Comparison of ENCODE assay signal across 1 cellular context in genomic region chr10:983951-984705, GRCh38.
A peak's percentile ranks its signal among the peaks of the same experiment; 100 is the strongest.
TF ChIP-seq lines count a peak whose summit lies in the region.

No MANE protein-coding gene starts in this region.

TF ChIP-seq in HepG2, 621 proteins besides CTCF, POLR2A, EP300 and RAD21 (continues in another document):
- TF ChIP-seq ZNF44 (CRISPR knock-in tag; IDR thresholded peaks at IDR 0.05): no peak
- TF ChIP-seq ZNF605 (CRISPR knock-in tag; IDR thresholded peaks at IDR 0.05): no peak
- TF ChIP-seq GMEB1 (CRISPR knock-in tag; IDR thresholded peaks at IDR 0.05; ENCODE audit: borderline replicate concordance): no peak
- TF ChIP-seq MED13 (CRISPR knock-in tag; IDR thresholded peaks at IDR 0.05): no peak
- TF ChIP-seq ZNF350 (CRISPR knock-in tag; IDR thresholded peaks at IDR 0.05; ENCODE audit: borderline replicate concordance, low read depth): no peak
- TF ChIP-seq GLMP (CRISPR knock-in tag; IDR thresholded peaks at IDR 0.05; ENCODE audit: borderline replicate concordance): no peak
- TF ChIP-seq ZNF143 (CRISPR knock-in tag; IDR thresholded peaks at IDR 0.05): no peak
- no peak for TF ChIP-seq RBFOX2 (IDR thresholded peaks at IDR 0.05; ENCODE audit: low read depth, low read length)
- TF ChIP-seq RORA (CRISPR knock-in tag; IDR thresholded peaks at IDR 0.05): no peak
- no peak for TF ChIP-seq KDM5A (IDR thresholded peaks at IDR 0.05; ENCODE audit: borderline replicate concordance, low read length)
- TF ChIP-seq NFATC3 (CRISPR knock-in tag; IDR thresholded peaks at IDR 0.05): no peak
- no peak for TF ChIP-seq TRAFD1 (CRISPR knock-in tag; IDR thresholded peaks at IDR 0.05; ENCODE audit: borderline replicate concordance)
- no peak for TF ChIP-seq ATF2 (CRISPR knock-in tag; IDR thresholded peaks at IDR 0.05)
- TF ChIP-seq ZFP91 (CRISPR knock-in tag; IDR thresholded peaks at IDR 0.05; ENCODE audit: borderline replicate concordance): no peak
- TF ChIP-seq CEBPB (IDR thresholded peaks at IDR 0.05; ENCODE audit: borderline replicate concordance, low read depth, low read length): no peak
- no peak for TF ChIP-seq HNRNPH1 (optimal IDR thresholded peaks at IDR 0.05; ENCODE audit: low read depth, low read length)
- TF ChIP-seq ZNF101 (CRISPR knock-in tag; IDR thresholded peaks at IDR 0.05; ENCODE audit: borderline replicate concordance, low read depth): no peak
- no peak for TF ChIP-seq FOXJ3 (CRISPR knock-in tag; IDR thresholded peaks at IDR 0.05; ENCODE audit: borderline replicate concordance)
- peak; percentile 75 for TF ChIP-seq FOSL2 (CRISPR knock-in tag; IDR thresholded peaks at IDR 0.05)
- no peak for TF ChIP-seq ZNF460 (CRISPR knock-in tag; IDR thresholded peaks at IDR 0.05; ENCODE audit: borderline replicate concordance)
- no peak for TF ChIP-seq ZNF12 (CRISPR knock-in tag; IDR thresholded peaks at IDR 0.05)
- TF ChIP-seq MAX (IDR thresholded peaks at IDR 0.05): no peak
- TF ChIP-seq PHF21A (CRISPR knock-in tag; IDR thresholded peaks at IDR 0.05): no peak
- no peak for TF ChIP-seq ELK4 (CRISPR knock-in tag; IDR thresholded peaks at IDR 0.05; ENCODE audit: borderline replicate concordance)
- TF ChIP-seq KDM2A (CRISPR knock-in tag; IDR thresholded peaks at IDR 0.05; ENCODE audit: borderline replicate concordance, low read depth): no peak
- peak; percentile 30; the same call in 1 of the 2 replicates for TF ChIP-seq ARID5B (CRISPR knock-in tag; IDR thresholded peaks at IDR 0.05)
- no peak for TF ChIP-seq ADNP (CRISPR knock-in tag; IDR thresholded peaks at IDR 0.05)
- TF ChIP-seq ZNF563 (CRISPR knock-in tag; IDR thresholded peaks at IDR 0.05): peak; percentile 91
- TF ChIP-seq ZHX2 (IDR thresholded peaks at IDR 0.05; ENCODE audit: low read depth): no peak
- no peak for TF ChIP-seq ZHX2 (CRISPR knock-in tag; IDR thresholded peaks at IDR 0.05; ENCODE audit: borderline replicate concordance)
- no peak for TF ChIP-seq SNAPC4 (CRISPR knock-in tag; IDR thresholded peaks at IDR 0.05)
- TF ChIP-seq THYN1 (CRISPR knock-in tag; IDR thresholded peaks at IDR 0.05; ENCODE audit: borderline replicate concordance, low read depth): no peak
